Comparison of ENCODE assay signal across 10 cellular contexts in the genomic region with DNA sequence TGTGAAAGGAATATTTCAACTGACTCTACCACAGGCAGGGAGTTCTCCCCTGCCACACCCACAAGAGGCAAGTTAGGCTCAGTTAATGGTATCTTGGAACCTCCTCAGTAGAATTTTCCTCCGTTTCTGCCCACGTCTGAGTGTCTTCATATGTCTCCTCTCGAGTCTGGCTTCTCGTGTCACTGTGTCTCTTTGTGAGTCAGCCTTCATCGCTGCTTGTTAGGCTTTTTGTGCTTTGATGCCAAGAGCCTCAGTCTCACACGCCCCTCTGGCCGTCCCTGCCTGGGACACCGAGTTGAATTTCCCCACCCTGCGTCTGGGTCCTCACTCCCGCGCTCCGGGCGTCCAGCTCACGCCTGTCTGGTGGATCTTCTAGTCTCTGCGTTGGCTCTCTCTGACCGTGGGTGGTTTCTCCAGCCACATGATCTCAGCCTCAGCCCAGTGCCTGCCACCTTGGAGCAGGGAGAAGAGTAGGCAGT.
A peak's percentile ranks its signal among the peaks of the same experiment; 100 is the strongest.
DNase-seq lines count a peak whose midpoint lies in the region; ATAC-seq and TF ChIP-seq lines count a peak whose summit lies in the region.
"Had no signal": no experiment of that assay in that cellular context is flagged by ENCODE, and none has a peak within 500 bp of the region (broad histone marks: within the 10 kb centered on the region; RNA-seq: fewer than 3 reads in every experiment).

No MANE protein-coding gene starts in this region.

- no peak overlapping the region for H3K14ac ChIP-seq in mesenchymal stem cell (ENCODE audit: low read length in 2 of 2)

- peaks cover 0 to 6% (median 2%) of the 10 kb centered on the region in 4 donors for H3K4me1 Mint-ChIP-seq in CD4-positive, alpha-beta memory T cell

- peak overlapping the region; percentile 83 for H3K9ac ChIP-seq in mesenchymal stem cell (ENCODE audit: low read length)

- H3K27me3 ChIP-seq in mesenchymal stem cell (ENCODE audit: control insufficient read depth in 1 of 2, insufficient read depth in 1 of 2, low read length in 2 of 2) (peaks cover 0 to 3% of the 10 kb centered on the region in 2 experiments), vagina (no peaks in the 10 kb centered on the region)
- no peaks in the 10 kb centered on the region for H3K27me3 ChIP-seq in CD4-positive, alpha-beta memory T cell (ENCODE audit: insufficient read depth, low read length)

- H3K4me1 ChIP-seq in mesenchymal stem cell (ENCODE audit: control insufficient read depth, insufficient read depth, low read depth, low read length) (no peaks in the 10 kb centered on the region), vagina (peaks cover 56% of the 10 kb centered on the region)
- no peaks in the 10 kb centered on the region for H3K4me1 ChIP-seq in CD4-positive, alpha-beta memory T cell (ENCODE audit: insufficient read depth, low read length)

- no peak overlapping the region for H2AK5ac ChIP-seq in mesenchymal stem cell (ENCODE audit: low read length, severe bottlenecking)

- H3K18ac ChIP-seq in mesenchymal stem cell (ENCODE audit: low read depth in 1 of 2, low read length in 2 of 2) = no peak overlapping the region

- peak; percentile 42 for DNase-seq in activated CD8-positive, alpha-beta memory T cell treated with anti-CD3 and anti-CD28 coated beads for 24 hours
- DNase-seq in activated CD8-positive, alpha-beta memory T cell treated with anti-CD3 and anti-CD28 coated beads, Interleukin-2, amount 50 U/mL, for 4 hours = no peak
- DNase-seq in epidermal melanocyte (ENCODE audit: insufficient read length, low spot score) (peak; percentile 36), mesenchymal stem cell (peak; percentile 44), vagina (ENCODE audit: extremely low spot score in 2 of 2) (peak in 1 of 2 donors; percentile 95), NCI-H2081 treated with DMSO at 0.1 percent for 48 hours (lab: John Stamatoyannopoulos, UW) (no peak)
- DNase-seq in CD4-positive, alpha-beta memory T cell = no peak
- DNase-seq: NCI-H2171 treated with DMSO at 0.1 percent for 48 hours had no signal

- H3K27ac ChIP-seq in mesenchymal stem cell (ENCODE audit: low read length, poor library complexity, severe bottlenecking) (no peak overlapping the region), vagina (peak overlapping the region; percentile 64)
- H3K27ac ChIP-seq in CD4-positive, alpha-beta memory T cell (ENCODE audit: low read depth, low read length) = no peak overlapping the region

- H4K91ac ChIP-seq in mesenchymal stem cell (ENCODE audit: low read length) = no peak overlapping the region

- H3K4me3 ChIP-seq in mesenchymal stem cell (ENCODE audit: insufficient read depth in 1 of 2, low read depth in 1 of 2, low read length in 2 of 2) = peak overlapping the region in 1 of 2 experiments; percentile 77
- H3K4me3 ChIP-seq in vagina = peak overlapping the region in 1 of 2 donors; percentile 11
- H3K4me3 ChIP-seq in CD4-positive, alpha-beta memory T cell (ENCODE audit: low read length in 2 of 2) = no peak overlapping the region

- peaks cover 7 to 18% of the 10 kb centered on the region in 2 donors for H3K27me3 Mint-ChIP-seq in CD4-positive, alpha-beta memory T cell
- H3K27me3 Mint-ChIP-seq: dendritic cell treated with granulocyte-macrophage colony-stimulating factor and Interleukin-4, amounts not matched to agents 40 ng/mL and 50 ng/mL, for 4 days had no signal

- no peaks in the 10 kb centered on the region for H3K36me3 Mint-ChIP-seq in CD4-positive, alpha-beta memory T cell

- no peak overlapping the region for H4K8ac ChIP-seq in mesenchymal stem cell (ENCODE audit: low read length)

- POLR2A ChIA-PET in CD4-positive, alpha-beta memory T cell (lab: Charles Lee; ENCODE audit: partially characterized antibody) = no interaction called here

- intact Hi-C loops in vagina (cut with DNase I) = loop anchor here (2.0 kb wide), 1 partner anchor 24 kb away; no protein-coding TSS in a partner anchor
- intact Hi-C loops in CD4-positive, alpha-beta memory T cell (cut with micrococcal nuclease) = no loop called here

- H3K9me3 ChIP-seq in mesenchymal stem cell (ENCODE audit: control insufficient read depth, low read length) (no peaks in the 10 kb centered on the region), vagina (no peaks in the 10 kb centered on the region)
- no peaks in the 10 kb centered on the region for H3K9me3 ChIP-seq in CD4-positive, alpha-beta memory T cell (ENCODE audit: control insufficient read depth in 1 of 2, low read length in 2 of 2)

- no peak overlapping the region for H2BK5ac ChIP-seq in mesenchymal stem cell (ENCODE audit: low read depth, low read length, poor library complexity, severe bottlenecking)

- H3K4me3 Mint-ChIP-seq in CD4-positive, alpha-beta memory T cell = no peak overlapping the region
- H3K4me3 Mint-ChIP-seq: dendritic cell treated with granulocyte-macrophage colony-stimulating factor and Interleukin-4, amounts not matched to agents 40 ng/mL and 50 ng/mL, for 4 days had no signal

- H3K9me3 Mint-ChIP-seq in CD4-positive, alpha-beta memory T cell = no peaks in the 10 kb centered on the region
- H3K9me3 Mint-ChIP-seq: dendritic cell treated with granulocyte-macrophage colony-stimulating factor and Interleukin-4, amounts not matched to agents 40 ng/mL and 50 ng/mL, for 4 days had no signal

- H3K79me1 ChIP-seq in mesenchymal stem cell (replicated peaks; ENCODE audit: low read length, poor library complexity, severe bottlenecking) = no peaks in the 10 kb centered on the region

- TF ChIP-seq POLR2A in vagina (IDR thresholded peaks at IDR 0.05) = no peak

- H2BK15ac ChIP-seq in mesenchymal stem cell (ENCODE audit: low read depth, poor library complexity, severe bottlenecking) = no peak overlapping the region

- no peak for TF ChIP-seq CTCF in vagina (IDR thresholded peaks at IDR 0.05)

- WGBS in mesenchymal stem cell = 73% methylated on average over 16 of the region's 16 CpGs

- no peak overlapping the region for H3K4ac ChIP-seq in mesenchymal stem cell (ENCODE audit: low read depth in 1 of 2, low read length in 2 of 2)

- no peak overlapping the region for H3K27ac Mint-ChIP-seq in CD4-positive, alpha-beta memory T cell
- H3K27ac Mint-ChIP-seq: dendritic cell treated with granulocyte-macrophage colony-stimulating factor and Interleukin-4, amounts not matched to agents 40 ng/mL and 50 ng/mL, for 4 days had no signal

- no peak overlapping the region for H2BK12ac ChIP-seq in mesenchymal stem cell (ENCODE audit: low read length in 2 of 2)

- H2AFZ ChIP-seq in mesenchymal stem cell (ENCODE audit: low read depth, low read length) = no peak overlapping the region

- H3K23ac ChIP-seq in mesenchymal stem cell (ENCODE audit: low read length in 2 of 2) = no peak overlapping the region

- H3K4me2 ChIP-seq in mesenchymal stem cell (ENCODE audit: low read length, poor library complexity, severe bottlenecking) = no peak overlapping the region

- H3K36me3 ChIP-seq in mesenchymal stem cell (ENCODE audit: control insufficient read depth in 1 of 2, insufficient read depth in 2 of 2, low read depth in 1 of 2, low read length in 2 of 2) (no peaks in the 10 kb centered on the region), vagina (no peaks in the 10 kb centered on the region)
- no peaks in the 10 kb centered on the region for H3K36me3 ChIP-seq in CD4-positive, alpha-beta memory T cell (ENCODE audit: insufficient read depth, low read length)

- no peak for ATAC-seq in GM19455 (IDR thresholded peaks at IDR 0.05; ENCODE audit: unreplicated experiment)

- no peak overlapping the region for H2BK120ac ChIP-seq in mesenchymal stem cell (ENCODE audit: low read depth, low read length)

- CTCF ChIA-PET in CD4-positive, alpha-beta memory T cell (lab: Charles Lee; ENCODE audit: partially characterized antibody) = interaction anchor here (2.2 to 9.7 kb wide), 5 partner anchors 8 to 207 kb away, joined by 8 to 320 read pairs (median 24); no protein-coding TSS in a partner anchor

Comparison
In these comparisons a context has a peak if more than half of its experiments do, and no peak if none do; other contexts are left out.
1. DNase-seq: peak in activated CD8-positive, alpha-beta memory T cell treated with anti-CD3 and anti-CD28 coated beads for 24 hours (single experiment), epidermal melanocyte (single experiment) and mesenchymal stem cell (single experiment); none in activated CD8-positive, alpha-beta memory T cell treated with anti-CD3 and anti-CD28 coated beads, Interleukin-2, amount 50 U/mL, for 4 hours (single experiment), CD4-positive, alpha-beta memory T cell (0 of 5) and NCI-H2081 treated with DMSO at 0.1 percent for 48 hours (single experiment).